Comparison of ENCODE assay signal across 11 cellular contexts in the genomic region with DNA sequence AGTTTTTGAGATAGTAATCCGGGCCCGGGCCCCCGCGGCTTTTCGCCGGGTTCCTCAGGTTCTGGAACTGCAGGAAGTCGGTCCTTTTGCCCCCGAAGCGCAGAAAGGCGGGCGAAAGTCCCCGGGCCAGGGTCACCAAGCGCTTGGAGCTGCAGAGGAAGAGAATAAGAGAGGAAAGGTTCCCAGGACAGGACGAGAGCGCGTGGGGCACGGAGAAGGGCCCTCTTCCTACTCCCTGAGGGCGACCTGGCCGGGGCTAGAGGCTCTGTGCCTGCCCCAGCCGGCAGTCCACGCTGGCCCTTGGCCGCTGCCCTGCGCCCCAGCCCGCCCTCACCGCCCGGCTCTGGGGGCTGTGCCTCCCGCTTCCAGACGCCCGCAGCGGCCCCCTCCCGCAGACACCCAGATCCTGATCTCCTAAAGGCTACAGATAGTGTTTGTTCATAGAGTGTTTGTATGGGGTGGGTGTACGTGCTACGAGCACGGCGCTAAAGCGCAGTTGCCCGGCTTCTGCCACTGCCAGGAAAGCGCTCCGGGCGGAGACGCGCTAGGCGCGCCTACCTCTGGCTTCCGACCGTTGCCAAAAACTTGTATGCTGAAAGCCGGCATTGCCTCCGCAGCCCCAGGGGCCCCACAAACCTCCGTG. TPM values are rescaled to one million over a fixed set of nuclear protein-coding genes. Genes with fewer than 3 reads are reported as not detected.
A peak's percentile ranks its signal among the peaks of the same experiment; 100 is the strongest.
DNase-seq lines count a peak whose midpoint lies in the region; ATAC-seq and TF ChIP-seq lines count a peak whose summit lies in the region.
"Had no signal": no experiment of that assay in that cellular context is flagged by ENCODE, and none has a peak within 500 bp of the region (broad histone marks: within the 10 kb centered on the region; RNA-seq: fewer than 3 reads in every experiment).

No MANE protein-coding gene starts in this region.

- no peak overlapping the region for H3K27ac Mint-ChIP-seq in neural progenitor cell

- WGBS in esophagus squamous epithelium, 2 donors = 2 to 6% methylated on average over 23 to 28 of the region's 49 CpGs

- H3K4me3 ChIP-seq in HEK293 (ENCODE audit: low read depth, low read length) (peak overlapping the region; percentile 18), esophagus squamous epithelium (peak overlapping the region in 3 of 4 donors; percentile 43 to 70 (median 50)), neural progenitor cell (peak overlapping the region; percentile 59)

- no peak overlapping the region for H3K9ac ChIP-seq in neural progenitor cell

- peak overlapping the region; percentile 74 for H3K4me3 Mint-ChIP-seq in neural progenitor cell

- H3K27me3 ChIP-seq in esophagus squamous epithelium (peaks cover 4 to 93% (median 19%) of the 10 kb centered on the region in 4 donors), neural progenitor cell (peaks cover 100% of the 10 kb centered on the region)

- H2AFZ ChIP-seq in neural progenitor cell (replicated peaks) = peak overlapping the region; percentile 89

- no peaks in the 10 kb centered on the region for H4K20me1 ChIP-seq in neural progenitor cell (ENCODE audit: low read depth)

- POLR2A ChIA-PET in HEK293 (lab: Yijun Ruan, JAX) = no interaction called here

- no peaks in the 10 kb centered on the region for H3K36me3 ChIP-seq in HEK293 (ENCODE audit: control insufficient read depth in 2 of 2, insufficient read depth in 1 of 2, low read length in 2 of 2)
- H3K36me3 ChIP-seq in esophagus squamous epithelium = no peaks in the 10 kb centered on the region
- no peaks in the 10 kb centered on the region for H3K36me3 ChIP-seq in neural progenitor cell

- no peak for TF ChIP-seq POLR2A in esophagus squamous epithelium (IDR thresholded peaks at IDR 0.05)

- H3K27me3 Mint-ChIP-seq in neural progenitor cell (ENCODE audit: insufficient read depth, low read depth) = peaks cover 77% of the 10 kb centered on the region

- peaks cover 58% of the 10 kb centered on the region for H3F3A ChIP-seq in neural progenitor cell (ENCODE audit: low read depth)

- intact Hi-C loops in esophagus squamous epithelium (cut with DNase I) = no loop called here

- peaks cover 3% of the 10 kb centered on the region; the same call in 1 of the 2 replicates for H3K4me1 ChIP-seq in HEK293 (ENCODE audit: control insufficient read depth, insufficient read depth, low read length)
- H3K4me1 ChIP-seq in esophagus squamous epithelium = peaks cover 18 to 48% (median 18%) of the 10 kb centered on the region in 3 donors
- H3K4me1 ChIP-seq in neural progenitor cell = peaks cover 53% of the 10 kb centered on the region

- DNase-seq in DMS53 treated with DMSO at 0.1 percent for 48 hours (lab: John Stamatoyannopoulos, UW; ENCODE audit: unreplicated experiment) (peak; percentile 30), esophagus squamous epithelium (lab: John Stamatoyannopoulos, UW) (no peak), neural progenitor cell (ENCODE audit: low spot score) (peak; percentile 77), NCI-H774 (lab: John Stamatoyannopoulos, UW) (no peak), HuH-7 (ENCODE audit: low spot score) (no peak), AML-193 (lab: John Stamatoyannopoulos, UW) (no peak)
- DNase-seq: NCI-H1436 treated with DMSO at 0.1 percent for 48 hours; stimulated activated naive CD4-positive, alpha-beta T cell treated with Interleukin-2 at 50 U/mL for 16 hours had no signal

- CTCF ChIA-PET in HEK293 (lab: Yijun Ruan, JAX) = interaction anchor here (0.8 kb wide), 1 partner anchor 505 kb away, joined by 3 read pairs; no protein-coding TSS in a partner anchor

- ATAC-seq in GM18517 (IDR thresholded peaks at IDR 0.05; ENCODE audit: unreplicated experiment) = no peak
- ATAC-seq: left colon had no signal

- TF ChIP-seq CTCF in HEK293 (tag by site-specific recombination; IDR thresholded peaks at IDR 0.05) = no peak
- no peak for TF ChIP-seq CTCF in esophagus squamous epithelium (IDR thresholded peaks at IDR 0.05)
- no peak for TF ChIP-seq CTCF in neural progenitor cell (IDR thresholded peaks at IDR 0.05)

- no peaks in the 10 kb centered on the region for H3K79me2 ChIP-seq in neural progenitor cell (ENCODE audit: low read depth)

- H3K9me3 Mint-ChIP-seq in neural progenitor cell = no peaks in the 10 kb centered on the region

- H3K27ac ChIP-seq in HEK293 (ENCODE audit: extremely low read depth, low read depth, low read length) (no peak overlapping the region), esophagus squamous epithelium (peak overlapping the region in 3 of 4 donors; percentile 50 to 80 (median 77)), neural progenitor cell (no peak overlapping the region)

- H3K4me2 ChIP-seq in neural progenitor cell = peak overlapping the region; percentile 96

- peaks cover 17% of the 10 kb centered on the region for H3K4me1 Mint-ChIP-seq in neural progenitor cell

- H3K36me3 Mint-ChIP-seq in neural progenitor cell = no peaks in the 10 kb centered on the region

- H3K9me3 ChIP-seq in HEK293 (ENCODE audit: control insufficient read depth, insufficient read depth, low read depth, low read length) (no peaks in the 10 kb centered on the region), esophagus squamous epithelium (no peaks in the 10 kb centered on the region), neural progenitor cell (ENCODE audit: low read depth) (no peaks in the 10 kb centered on the region)

TF ChIP-seq in HEK293, 187 proteins besides CTCF, POLR2A, EP300 and RAD21:
- TF ChIP-seq OVOL3 (tag by site-specific recombination; IDR thresholded peaks at IDR 0.05) = no peak
- TF ChIP-seq, protein P1, sequence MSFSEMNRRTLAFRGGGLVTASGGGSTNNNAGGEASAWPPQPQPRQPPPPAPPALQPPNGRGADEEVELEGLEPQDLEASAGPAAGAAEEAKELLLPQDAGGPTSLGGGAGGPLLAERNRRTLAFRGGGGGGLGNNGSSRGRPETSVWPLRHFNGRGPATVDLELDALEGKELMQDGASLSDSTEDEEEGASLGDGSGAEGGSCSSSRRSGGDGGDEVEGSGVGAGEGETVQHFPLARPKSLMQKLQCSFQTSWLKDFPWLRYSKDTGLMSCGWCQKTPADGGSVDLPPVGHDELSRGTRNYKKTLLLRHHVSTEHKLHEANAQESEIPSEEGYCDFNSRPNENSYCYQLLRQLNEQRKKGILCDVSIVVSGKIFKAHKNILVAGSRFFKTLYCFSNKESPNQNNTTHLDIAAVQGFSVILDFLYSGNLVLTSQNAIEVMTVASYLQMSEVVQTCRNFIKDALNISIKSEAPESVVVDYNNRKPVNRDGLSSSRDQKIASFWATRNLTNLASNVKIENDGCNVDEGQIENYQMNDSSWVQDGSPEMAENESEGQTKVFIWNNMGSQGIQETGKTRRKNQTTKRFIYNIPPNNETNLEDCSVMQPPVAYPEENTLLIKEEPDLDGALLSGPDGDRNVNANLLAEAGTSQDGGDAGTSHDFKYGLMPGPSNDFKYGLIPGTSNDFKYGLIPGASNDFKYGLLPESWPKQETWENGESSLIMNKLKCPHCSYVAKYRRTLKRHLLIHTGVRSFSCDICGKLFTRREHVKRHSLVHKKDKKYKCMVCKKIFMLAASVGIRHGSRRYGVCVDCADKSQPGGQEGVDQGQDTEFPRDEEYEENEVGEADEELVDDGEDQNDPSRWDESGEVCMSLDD (tag by site-specific recombination; IDR thresholded peaks at IDR 0.05) = no peak
- no peak for TF ChIP-seq MZF1 (tag by site-specific recombination; IDR thresholded peaks at IDR 0.05; ENCODE audit: borderline replicate concordance)
- TF ChIP-seq, protein P2, sequence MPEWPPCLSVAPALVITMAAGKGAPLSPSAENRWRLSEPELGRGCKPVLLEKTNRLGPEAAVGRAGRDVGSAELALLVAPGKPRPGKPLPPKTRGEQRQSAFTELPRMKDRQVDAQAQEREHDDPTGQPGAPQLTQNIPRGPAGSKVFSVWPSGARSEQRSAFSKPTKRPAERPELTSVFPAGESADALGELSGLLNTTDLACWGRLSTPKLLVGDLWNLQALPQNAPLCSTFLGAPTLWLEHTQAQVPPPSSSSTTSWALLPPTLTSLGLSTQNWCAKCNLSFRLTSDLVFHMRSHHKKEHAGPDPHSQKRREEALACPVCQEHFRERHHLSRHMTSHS (tag by site-specific recombination; IDR thresholded peaks at IDR 0.05) = no peak
- no peak for TF ChIP-seq GLIS2 (tag by site-specific recombination; IDR thresholded peaks at IDR 0.05)
- TF ChIP-seq, protein P3, sequence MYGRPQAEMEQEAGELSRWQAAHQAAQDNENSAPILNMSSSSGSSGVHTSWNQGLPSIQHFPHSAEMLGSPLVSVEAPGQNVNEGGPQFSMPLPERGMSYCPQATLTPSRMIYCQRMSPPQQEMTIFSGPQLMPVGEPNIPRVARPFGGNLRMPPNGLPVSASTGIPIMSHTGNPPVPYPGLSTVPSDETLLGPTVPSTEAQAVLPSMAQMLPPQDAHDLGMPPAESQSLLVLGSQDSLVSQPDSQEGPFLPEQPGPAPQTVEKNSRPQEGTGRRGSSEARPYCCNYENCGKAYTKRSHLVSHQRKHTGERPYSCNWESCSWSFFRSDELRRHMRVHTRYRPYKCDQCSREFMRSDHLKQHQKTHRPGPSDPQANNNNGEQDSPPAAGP (tag by site-specific recombination; IDR thresholded peaks at IDR 0.05) = no peak
- no peak for TF ChIP-seq ZNF654 (tag by site-specific recombination; IDR thresholded peaks at IDR 0.05; ENCODE audit: low read depth)
- TF ChIP-seq ZNF404 (tag by site-specific recombination; IDR thresholded peaks at IDR 0.05) = no peak
- no peak for TF ChIP-seq REPIN1 (tag by site-specific recombination; IDR thresholded peaks at IDR 0.05; ENCODE audit: low read depth)
- no peak for TF ChIP-seq ZNF133 (tag by site-specific recombination; IDR thresholded peaks at IDR 0.05)
- TF ChIP-seq ZNF837 (tag by site-specific recombination; IDR thresholded peaks at IDR 0.05) = no peak
- TF ChIP-seq ZNF2 (tag by site-specific recombination; IDR thresholded peaks at IDR 0.05) = no peak
- TF ChIP-seq RBAK (tag by site-specific recombination; IDR thresholded peaks at IDR 0.05) = no peak
- TF ChIP-seq, protein P4, sequence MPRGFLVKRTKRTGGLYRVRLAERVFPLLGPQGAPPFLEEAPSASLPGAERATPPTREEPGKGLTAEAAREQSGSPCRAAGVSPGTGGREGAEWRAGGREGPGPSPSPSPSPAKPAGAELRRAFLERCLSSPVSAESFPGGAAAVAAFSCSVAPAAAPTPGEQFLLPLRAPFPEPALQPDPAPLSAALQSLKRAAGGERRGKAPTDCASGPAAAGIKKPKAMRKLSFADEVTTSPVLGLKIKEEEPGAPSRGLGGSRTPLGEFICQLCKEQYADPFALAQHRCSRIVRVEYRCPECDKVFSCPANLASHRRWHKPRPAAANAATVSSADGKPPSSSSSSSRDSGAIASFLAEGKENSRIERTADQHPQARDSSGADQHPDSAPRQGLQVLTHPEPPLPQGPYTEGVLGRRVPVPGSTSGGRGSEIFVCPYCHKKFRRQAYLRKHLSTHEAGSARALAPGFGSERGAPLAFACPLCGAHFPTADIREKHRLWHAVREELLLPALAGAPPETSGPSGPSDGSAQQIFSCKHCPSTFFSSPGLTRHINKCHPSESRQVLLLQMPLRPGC (tag by site-specific recombination; IDR thresholded peaks at IDR 0.05) = no peak

RNA-seq across cellular contexts. Expression of a gene that starts 3.2 kb away (rescaled TPM):
- 1 to 10 TPM in 2 of 4 donors, under 1 TPM in 2; 0.47 to 5.3 (median 2.6) TPM for total RNA-seq in esophagus squamous epithelium
- 3.4 and 4.3 TPM in 2 replicates for total RNA-seq in neural progenitor cell (ENCODE audit: low replicate concordance)

Comparison
In these comparisons a context has a peak if more than half of its experiments do, and no peak if none do; other contexts are left out.
1. DNase-seq: peak in DMS53 treated with DMSO at 0.1 percent for 48 hours (single experiment) and neural progenitor cell (single experiment); none in esophagus squamous epithelium (single experiment), NCI-H774 (single experiment), HuH-7 (single experiment) and AML-193 (0 of 2).
2. H3K27ac ChIP-seq: peak in esophagus squamous epithelium (3 of 4); none in HEK293 (single experiment) and neural progenitor cell (single experiment).
3. Peak in every context shown above with its lines, with median percentiles within 50 percentile points of each other: H3K4me3 ChIP-seq.